ENCODE assay signal across 8 cellular contexts in the genomic region with DNA sequence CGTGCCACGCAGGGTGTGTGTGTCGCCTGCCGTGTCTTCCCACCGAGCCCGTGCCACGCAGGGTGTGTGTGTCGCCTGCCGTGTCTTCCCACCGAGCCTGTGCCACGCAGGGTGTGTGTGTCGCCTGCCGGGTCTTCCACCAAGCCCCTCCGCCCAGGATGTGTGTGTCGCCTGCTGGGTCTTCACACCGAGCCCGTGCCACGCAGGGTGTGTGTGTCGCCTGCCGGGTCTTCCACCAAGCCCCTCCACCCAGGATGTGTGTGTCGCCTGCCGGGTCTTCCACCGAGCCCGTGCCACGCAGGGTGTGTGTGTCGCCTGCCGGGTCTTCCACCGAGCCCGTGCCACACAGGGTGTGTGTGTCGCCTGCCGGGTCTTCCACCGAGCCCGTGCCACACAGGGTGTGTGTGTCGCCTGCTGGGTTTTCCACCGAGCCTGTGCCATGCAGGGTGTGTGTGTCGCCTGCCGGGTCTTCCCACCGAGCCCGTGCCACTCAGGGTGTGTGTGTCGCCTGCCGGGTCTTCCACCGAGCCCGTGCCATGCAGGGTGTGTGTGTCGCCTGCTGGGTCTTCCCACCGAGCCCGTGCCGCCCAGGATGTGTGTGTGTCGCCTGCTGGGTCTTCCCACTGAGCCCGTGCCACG.
A peak's percentile ranks its signal among the peaks of the same experiment; 100 is the strongest.
DNase-seq lines count a peak whose midpoint lies in the region; ATAC-seq and TF ChIP-seq lines count a peak whose summit lies in the region.
"Not testable (repeated sequence)": the region's sequence is repeated elsewhere in the genome, so short reads cannot be mapped to it uniquely, and the experiment has no call there.

No MANE protein-coding gene starts in this region.

- not testable (repeated sequence) for H3K4me3 ChIP-seq in A673 (ENCODE audit: low read depth, low read length, poor library complexity, severe bottlenecking); SU-DHL-6 (ENCODE audit: insufficient read depth, low read length, poor library complexity, severe bottlenecking); right lobe of liver; osteoblast (ENCODE audit: insufficient read depth, low read length)
- H3K4me3 ChIP-seq in DOHH2 (ENCODE audit: low read length): peak overlapping the region; percentile 52
- peak overlapping the region; percentile 42 for H3K4me3 ChIP-seq in effector memory CD4-positive, alpha-beta T cell (ENCODE audit: insufficient read depth, low read depth, low read length, poor library complexity, severe bottlenecking)

- not testable (repeated sequence) for H4K20me1 ChIP-seq in DOHH2 (ENCODE audit: control insufficient read depth, insufficient read depth, low read depth, low read length); SU-DHL-6 (ENCODE audit: low read depth, low read length); osteoblast (ENCODE audit: insufficient read depth, low read length)

- intact Hi-C loops in A673 (cut with micrococcal nuclease; ENCODE audit: unreplicated experiment); right lobe of liver (cut with DNase I): not testable (repeated sequence)
- intact Hi-C loops in activated CD8-positive, alpha-beta T cell treated with anti-CD3 and anti-CD28 coated beads for 36 hours (cut with micrococcal nuclease): loop anchor here (1.0 kb wide), 1 partner anchor 15 kb away; no protein-coding TSS in a partner anchor

- not testable (repeated sequence) for BruUV-seq in A673 (replicated peaks; lab: Mats Ljungman, UMichigan)

- not testable (repeated sequence) for TF ChIP-seq POLR2A in right lobe of liver (IDR thresholded peaks at IDR 0.05)

- CTCF ChIA-PET in A673 (lab: Charles Lee): not testable (repeated sequence)
- CTCF ChIA-PET in activated CD8-positive, alpha-beta T cell treated with anti-CD3 and anti-CD28 coated beads for 36 hours (lab: Charles Lee): interaction anchor here (1.4 to 1.6 kb wide), 3 partner anchors 11 to 43 kb away, joined by 4 to 11 read pairs (median 9); no protein-coding TSS in a partner anchor
- CTCF ChIA-PET in activated naive CD4-positive, alpha-beta T cell treated with anti-CD3 and anti-CD28 coated beads, Interleukin-2, amount 10 ng/mL, durations not matched to agents 7 days and 5 days (lab: Charles Lee): interaction anchor here (1.2 to 2.2 kb wide), 7 partner anchors 15 to 86 kb away, joined by 3 to 9 read pairs (median 3); no protein-coding TSS in a partner anchor

- H3K9ac ChIP-seq in SU-DHL-6 (ENCODE audit: low read length): peak overlapping the region; percentile 18; the same call in 1 of the 2 replicates

- peaks cover 68% of the 10 kb centered on the region for H3K4me1 Mint-ChIP-seq in activated CD8-positive, alpha-beta T cell treated with anti-CD3 and anti-CD28 coated beads for 36 hours (ENCODE audit: low read depth)
- peaks cover 81% of the 10 kb centered on the region for H3K4me1 Mint-ChIP-seq in activated naive CD4-positive, alpha-beta T cell treated with anti-CD3 and anti-CD28 coated beads, Interleukin-2, amount 10 ng/mL, durations not matched to agents 7 days and 5 days

- not testable (repeated sequence) for H3K9me3 Mint-ChIP-seq in activated CD8-positive, alpha-beta T cell treated with anti-CD3 and anti-CD28 coated beads for 36 hours; activated naive CD4-positive, alpha-beta T cell treated with anti-CD3 and anti-CD28 coated beads, Interleukin-2, amount 10 ng/mL, durations not matched to agents 7 days and 5 days

- H3K9me3 ChIP-seq in A673 (ENCODE audit: low read depth, low read length, poor library complexity, severe bottlenecking); DOHH2 (ENCODE audit: control insufficient read depth, insufficient read depth, low read length); SU-DHL-6 (ENCODE audit: insufficient read depth, low read length); effector memory CD4-positive, alpha-beta T cell (ENCODE audit: control insufficient read depth, low read length); right lobe of liver; osteoblast (ENCODE audit: low read depth, low read length): not testable (repeated sequence)

- H3K27me3 ChIP-seq in A673 (replicated peaks; ENCODE audit: insufficient read depth, low read depth, low read length, poor library complexity); DOHH2 (ENCODE audit: control insufficient read depth, low read length); SU-DHL-6 (ENCODE audit: low read length); effector memory CD4-positive, alpha-beta T cell (replicated peaks; ENCODE audit: control insufficient read depth, insufficient read depth, low read length, poor library complexity, severe bottlenecking); right lobe of liver; osteoblast (ENCODE audit: insufficient read depth, low read length): not testable (repeated sequence)

- not testable (repeated sequence) for ATAC-seq in activated CD8-positive, alpha-beta T cell treated with anti-CD3 and anti-CD28 coated beads for 36 hours; right lobe of liver

- H3K27ac Mint-ChIP-seq in activated CD8-positive, alpha-beta T cell treated with anti-CD3 and anti-CD28 coated beads for 36 hours: peak overlapping the region; percentile 95
- peak overlapping the region; percentile 98 for H3K27ac Mint-ChIP-seq in activated naive CD4-positive, alpha-beta T cell treated with anti-CD3 and anti-CD28 coated beads, Interleukin-2, amount 10 ng/mL, durations not matched to agents 7 days and 5 days

- not testable (repeated sequence) for H3K36me3 ChIP-seq in A673 (ENCODE audit: insufficient read depth, low read length, poor library complexity, severe bottlenecking); DOHH2 (ENCODE audit: control insufficient read depth, low read length); SU-DHL-6 (ENCODE audit: low read length); effector memory CD4-positive, alpha-beta T cell (ENCODE audit: control insufficient read depth, insufficient read depth, low read length); right lobe of liver; osteoblast (ENCODE audit: insufficient read depth, low read length)

- not testable (repeated sequence) for H3F3A ChIP-seq in DOHH2 (ENCODE audit: control insufficient read depth, insufficient read depth); SU-DHL-6 (ENCODE audit: insufficient read depth)

- peaks cover 20% of the 10 kb centered on the region for H3K4me1 ChIP-seq in A673 (ENCODE audit: insufficient read depth, low read length, poor library complexity, severe bottlenecking)
- peaks cover 22% of the 10 kb centered on the region for H3K4me1 ChIP-seq in DOHH2 (ENCODE audit: control insufficient read depth, low read length)
- H3K4me1 ChIP-seq in effector memory CD4-positive, alpha-beta T cell (ENCODE audit: control insufficient read depth, insufficient read depth, low read length, poor library complexity, severe bottlenecking): peaks cover 30% of the 10 kb centered on the region
- H3K4me1 ChIP-seq in right lobe of liver; osteoblast (ENCODE audit: insufficient read depth, low read length): not testable (repeated sequence)

- H3K27me3 Mint-ChIP-seq in activated CD8-positive, alpha-beta T cell treated with anti-CD3 and anti-CD28 coated beads for 36 hours; activated naive CD4-positive, alpha-beta T cell treated with anti-CD3 and anti-CD28 coated beads, Interleukin-2, amount 10 ng/mL, durations not matched to agents 7 days and 5 days: not testable (repeated sequence)

- peaks cover 52% of the 10 kb centered on the region for H3K36me3 Mint-ChIP-seq in activated CD8-positive, alpha-beta T cell treated with anti-CD3 and anti-CD28 coated beads for 36 hours (ENCODE audit: low read depth)
- H3K36me3 Mint-ChIP-seq in activated naive CD4-positive, alpha-beta T cell treated with anti-CD3 and anti-CD28 coated beads, Interleukin-2, amount 10 ng/mL, durations not matched to agents 7 days and 5 days: peaks cover 54% of the 10 kb centered on the region

- TF ChIP-seq CTCF in A673 (conservative IDR thresholded peaks at IDR 0.05; ENCODE audit: low read depth, low read length); DOHH2 (IDR thresholded peaks at IDR 0.05; ENCODE audit: low read depth, low read length, poor library complexity, severe bottlenecking); SU-DHL-6 (IDR thresholded peaks at IDR 0.05; ENCODE audit: insufficient read depth, low read length, poor library complexity, severe bottlenecking); activated CD8-positive, alpha-beta T cell treated with anti-CD3 and anti-CD28 coated beads for 36 hours (IDR thresholded peaks at IDR 0.05); right lobe of liver (IDR thresholded peaks at IDR 0.05); osteoblast (IDR thresholded peaks at IDR 0.05; ENCODE audit: extremely low read depth, low read depth, low read length): not testable (repeated sequence)

- WGBS in right lobe of liver (ENCODE audit: insufficient coverage, low coverage, low lambda C conversion rate, missing lambda C conversion rate): no CpG with 5 or more reads among the region's 50 CpGs

- DNase-seq in A673 (ENCODE audit: low spot score) (peak; percentile 60), right lobe of liver (peak; percentile 5 to 22 (median 11)), osteoblast (ENCODE audit: insufficient read length, low spot score, missing footprints) (peak; percentile 21)
- not testable (repeated sequence) for DNase-seq in activated CD8-positive, alpha-beta T cell treated with anti-CD3 and anti-CD28 coated beads for 36 hours; activated naive CD4-positive, alpha-beta T cell treated with anti-CD3 and anti-CD28 coated beads, Interleukin-2, amount 10 ng/mL, durations not matched to agents 7 days and 5 days; effector memory CD4-positive, alpha-beta T cell

- H3K4me2 ChIP-seq in DOHH2 (ENCODE audit: low read length) (peak overlapping the region; percentile 70), SU-DHL-6 (ENCODE audit: low read depth, low read length, poor library complexity, severe bottlenecking) (peak overlapping the region; percentile 24)
- H3K4me2 ChIP-seq in osteoblast (ENCODE audit: insufficient read depth, low read length): not testable (repeated sequence)

- POLR2A ChIA-PET in A673 (lab: Charles Lee; ENCODE audit: low non-redundant PET): not testable (repeated sequence)
- POLR2A ChIA-PET in activated CD8-positive, alpha-beta T cell treated with anti-CD3 and anti-CD28 coated beads for 36 hours (lab: Charles Lee): interaction anchor here (0.8 to 2.4 kb wide), 11 partner anchors 8 to 93 kb away, joined by 3 to 39 read pairs (median 5); no protein-coding TSS in a partner anchor

- peak overlapping the region; percentile 55 for H3K4me3 Mint-ChIP-seq in activated CD8-positive, alpha-beta T cell treated with anti-CD3 and anti-CD28 coated beads for 36 hours
- peak overlapping the region; percentile 53 for H3K4me3 Mint-ChIP-seq in activated naive CD4-positive, alpha-beta T cell treated with anti-CD3 and anti-CD28 coated beads, Interleukin-2, amount 10 ng/mL, durations not matched to agents 7 days and 5 days

- not testable (repeated sequence) for H3K79me2 ChIP-seq in DOHH2 (ENCODE audit: control insufficient read depth, low read length); SU-DHL-6 (ENCODE audit: insufficient read depth, low read length); osteoblast (ENCODE audit: insufficient read depth, low read length)

- not testable (repeated sequence) for H2AFZ ChIP-seq in SU-DHL-6 (ENCODE audit: low read depth, low read length, severe bottlenecking); osteoblast (ENCODE audit: low read length)

- H3K9me2 ChIP-seq in DOHH2 (replicated peaks; ENCODE audit: control insufficient read depth, low read length); SU-DHL-6 (replicated peaks; ENCODE audit: insufficient read depth, low read length): not testable (repeated sequence)

- H3K27ac ChIP-seq in A673 (ENCODE audit: low read depth, low read length, poor library complexity, severe bottlenecking); right lobe of liver; osteoblast (ENCODE audit: low read depth, low read length): not testable (repeated sequence)
- H3K27ac ChIP-seq in DOHH2 (ENCODE audit: low read depth, low read length): peak overlapping the region; percentile 50
- H3K27ac ChIP-seq in SU-DHL-6 (ENCODE audit: low read depth, low read length): peak overlapping the region; percentile 77
- peak overlapping the region; percentile 25 for H3K27ac ChIP-seq in effector memory CD4-positive, alpha-beta T cell (ENCODE audit: insufficient read depth, low read length, poor library complexity, severe bottlenecking)
